Comparison of ENCODE assay signal across 15 cellular contexts in genomic region chr3:153232737-153233330, GRCh38.
DNase-seq lines count a peak whose midpoint lies in the region; ATAC-seq and TF ChIP-seq lines count a peak whose summit lies in the region.
"Had no signal": no experiment of that assay in that cellular context is flagged by ENCODE, and none has a peak within 500 bp of the region (broad histone marks: within the 10 kb centered on the region; RNA-seq: fewer than 3 reads in every experiment).

No MANE protein-coding gene starts in this region.

- H3K4me3 ChIP-seq in skeletal muscle satellite cell (ENCODE audit: low read length) (no peak overlapping the region), H7 (ENCODE audit: insufficient read depth, low read depth, low read length) (no peak overlapping the region)
- H3K4me3 ChIP-seq: mucosa of descending colon had no signal

- no peak overlapping the region for H3K27ac Mint-ChIP-seq in activated naive CD4-positive, alpha-beta T cell treated with anti-CD3 and anti-CD28 coated beads, Interleukin-2, amount 50 U/mL, for 72 hours
- H3K27ac Mint-ChIP-seq: activated naive CD4-positive, alpha-beta T cell treated with anti-CD3 and anti-CD28 coated beads for 36 hours; CD14-positive monocyte; type B pancreatic cell had no signal

- no peaks in the 10 kb centered on the region for H3K36me3 ChIP-seq in skeletal muscle satellite cell (ENCODE audit: insufficient read depth, low read length)
- no peaks in the 10 kb centered on the region for H3K36me3 ChIP-seq in H7 (replicated peaks; ENCODE audit: control insufficient read depth, insufficient read depth, low read length)

- peak overlapping the region; percentile 74 for H3K27ac ChIP-seq in VCaP

- no peak for TF ChIP-seq CTCF in VCaP (conservative IDR thresholded peaks at IDR 0.05)

- DNase-seq in COLO829 (ENCODE audit: low spot score) (peak; percentile 61), fibroblast of peridontal ligament (ENCODE audit: extremely low read depth) (peak; percentile 93), hippocampal formation (lab: John Stamatoyannopoulos, UW) (no peak), H7 (no peak), DMS 273 (lab: John Stamatoyannopoulos, UW; ENCODE audit: unreplicated experiment) (no peak)
- no peak for DNase-seq in activated naive CD4-positive, alpha-beta T cell treated with anti-CD3 and anti-CD28 coated beads, Interleukin-2, amount 50 U/mL, for 72 hours (ENCODE audit: low spot score in 2 of 2)
- DNase-seq: activated naive CD4-positive, alpha-beta T cell treated with anti-CD3 and anti-CD28 coated beads for 36 hours; MM.1S; mucosa of descending colon; NCI-H2171; NK-92 treated with Interleukin-12 subunit alpha and Interleukin-12 subunit beta, amount 100 ng/mL, for 24 hours had no signal

- H3K36me3 Mint-ChIP-seq in activated naive CD4-positive, alpha-beta T cell treated with anti-CD3 and anti-CD28 coated beads, Interleukin-2, amount 50 U/mL, for 72 hours: no peaks in the 10 kb centered on the region
- H3K36me3 Mint-ChIP-seq: CD14-positive monocyte, type B pancreatic cell had no signal

- H3K27me3 ChIP-seq in skeletal muscle satellite cell (ENCODE audit: control insufficient read depth, insufficient read depth, low read length): no peaks in the 10 kb centered on the region
- no peaks in the 10 kb centered on the region for H3K27me3 ChIP-seq in H7 (ENCODE audit: control insufficient read depth, insufficient read depth, low read length)

- H3K9me3 Mint-ChIP-seq in activated naive CD4-positive, alpha-beta T cell treated with anti-CD3 and anti-CD28 coated beads, Interleukin-2, amount 50 U/mL, for 72 hours: peaks cover 0 to 8% of the 10 kb centered on the region in 2 donors
- H3K9me3 Mint-ChIP-seq: activated naive CD4-positive, alpha-beta T cell treated with anti-CD3 and anti-CD28 coated beads for 36 hours; type B pancreatic cell had no signal

- peak overlapping the region; percentile 41 for H3K9ac ChIP-seq in skeletal muscle satellite cell (ENCODE audit: low read depth, low read length)

- H3K4me1 ChIP-seq in skeletal muscle satellite cell (ENCODE audit: control insufficient read depth, insufficient read depth, low read length): peaks cover 18% of the 10 kb centered on the region

- H3K9me3 ChIP-seq in skeletal muscle satellite cell (replicated peaks; ENCODE audit: low read length): no peaks in the 10 kb centered on the region
- H3K9me3 ChIP-seq: mucosa of descending colon had no signal

- H3K4me2 ChIP-seq in skeletal muscle satellite cell (ENCODE audit: low read length): peak overlapping the region; percentile 13

- ATAC-seq in activated naive CD4-positive, alpha-beta T cell treated with anti-CD3 and anti-CD28 coated beads, Interleukin-2, amount 50 U/mL, for 72 hours: no peak
- ATAC-seq: mucosa of descending colon had no signal

Comparison
In these comparisons a context has a peak if more than half of its experiments do, and no peak if none do; other contexts are left out.
1. DNase-seq: peak in COLO829 (single experiment) and fibroblast of peridontal ligament (single experiment); none in hippocampal formation (0 of 2), H7 (single experiment), DMS 273 (single experiment) and activated naive CD4-positive, alpha-beta T cell treated with anti-CD3 and anti-CD28 coated beads, Interleukin-2, amount 50 U/mL, for 72 hours (0 of 2).